ENCODE assay signal across 17 cellular contexts in genomic region chr20:61163027-61163426, GRCh38.
DNase-seq lines count a peak whose midpoint lies in the region; ATAC-seq and TF ChIP-seq lines count a peak whose summit lies in the region.
"Had no signal": no experiment of that assay in that cellular context is flagged by ENCODE, and none has a peak within 500 bp of the region (broad histone marks: within the 10 kb centered on the region; RNA-seq: fewer than 3 reads in every experiment).

No MANE protein-coding gene starts in this region.

- no peaks in the 10 kb centered on the region for H3K36me3 ChIP-seq in BLaER1 treated with 17β-estradiol and CSF1 and Interleukin-3, amounts not matched to agents 10 nM and 100 nM
- H3K36me3 ChIP-seq in DND-41 (ENCODE audit: insufficient read depth, low read length) = no peaks in the 10 kb centered on the region
- H3K36me3 ChIP-seq: BE2C had no signal

- H2AFZ ChIP-seq in DND-41 (ENCODE audit: low read depth, low read length) = no peak overlapping the region
- H2AFZ ChIP-seq: GM23338 had no signal

- peak overlapping the region in 6 of 11 experiments; percentile 2 to 39 (median 22); a peak in 7 of 22 replicates for H3K4me2 ChIP-seq in BLaER1 treated with 17β-estradiol and CSF1 and Interleukin-3, amounts not matched to agents 10 nM and 100 nM
- H3K4me2 ChIP-seq in DND-41 (ENCODE audit: insufficient read depth, low read length) = no peak overlapping the region
- H3K4me2 ChIP-seq: GM23338 had no signal

- no peak for TF ChIP-seq CTCF in DND-41 (IDR thresholded peaks at IDR 0.05; ENCODE audit: borderline replicate concordance, extremely low read depth, low read length, poor library complexity, severe bottlenecking)
- no peak for TF ChIP-seq CTCF in VCaP (conservative IDR thresholded peaks at IDR 0.05)

- ATAC-seq in DND-41 (ENCODE audit: insufficient read depth, low read depth) (peak; percentile 54; the same call in 2 of the 3 replicates), left colon (no peak)
- ATAC-seq: GM23338, HCT116, HepG2 had no signal

- H3K9ac ChIP-seq in BLaER1 treated with 17β-estradiol and CSF1 and Interleukin-3, amounts not matched to agents 10 nM and 100 nM = no peak overlapping the region
- no peak overlapping the region for H3K9ac ChIP-seq in DND-41 (ENCODE audit: low read depth, low read length)

- peaks cover 18 to 31% (median 25%) of the 10 kb centered on the region in 10 experiments; a peak in 19 of 20 replicates for H3K4me1 ChIP-seq in BLaER1 treated with 17β-estradiol and CSF1 and Interleukin-3, amounts not matched to agents 10 nM and 100 nM
- peaks cover 6% of the 10 kb centered on the region; the same call in 1 of the 2 replicates for H3K4me1 ChIP-seq in DND-41 (ENCODE audit: insufficient read depth, low read length)
- H3K4me1 ChIP-seq: BE2C, Caco-2 had no signal

- intact Hi-C loops in left colon (cut with DNase I, micrococcal nuclease) = no loop called here

- no peak overlapping the region for H3K4me3 ChIP-seq in BLaER1 treated with 17β-estradiol and CSF1 and Interleukin-3, amounts not matched to agents 10 nM and 100 nM
- H3K4me3 ChIP-seq in DND-41 (ENCODE audit: low read depth in 1 of 2, low read length in 2 of 2) = no peak overlapping the region
- H3K4me3 ChIP-seq: GM23338 had no signal

- DNase-seq in DND-41 = peak; percentile 22
- peak; percentile 11 for DNase-seq in putamen (ENCODE audit: low spot score)
- no peak for DNase-seq in GDM1 (lab: John Stamatoyannopoulos, UW)
- DNase-seq in left colon = no peak
- no peak for DNase-seq in SIG-M5 (lab: John Stamatoyannopoulos, UW)
- DNase-seq: ACHN; BE2C; Caco-2; CD4-positive, alpha-beta T cell; GF-D8; H7 had no signal

- H4K20me1 ChIP-seq in BLaER1 treated with 17β-estradiol and CSF1 and Interleukin-3, amounts not matched to agents 10 nM and 100 nM = no peaks in the 10 kb centered on the region
- no peaks in the 10 kb centered on the region for H4K20me1 ChIP-seq in DND-41 (ENCODE audit: insufficient read depth, low read length)

- no peaks in the 10 kb centered on the region for H3K79me2 ChIP-seq in DND-41 (ENCODE audit: insufficient read depth, low read length)

- no peaks in the 10 kb centered on the region for H3K27me3 ChIP-seq in BLaER1 treated with 17β-estradiol and CSF1 and Interleukin-3, amounts not matched to agents 10 nM and 100 nM
- H3K27me3 ChIP-seq in DND-41 (ENCODE audit: insufficient read depth, low read length, poor library complexity) = no peaks in the 10 kb centered on the region
- H3K27me3 ChIP-seq: BE2C had no signal

- no peak overlapping the region for H3K27ac ChIP-seq in BLaER1 treated with 17β-estradiol and CSF1 and Interleukin-3, amounts not matched to agents 10 nM and 100 nM
- H3K27ac ChIP-seq in DND-41 (ENCODE audit: low read length) (no peak overlapping the region), VCaP (peak overlapping the region; percentile 65)
- H3K27ac ChIP-seq: C4-2B had no signal

- H3K9me3 ChIP-seq in BLaER1 treated with 17β-estradiol and CSF1 and Interleukin-3, amounts not matched to agents 10 nM and 100 nM (replicated peaks in 1 of 11) = peaks cover 10 to 20% (median 15%) of the 10 kb centered on the region in 11 experiments
- no peaks in the 10 kb centered on the region for H3K9me3 ChIP-seq in DND-41 (ENCODE audit: insufficient read depth, low read length, severe bottlenecking)
- H3K9me3 ChIP-seq: BE2C, Caco-2 had no signal

Comparison
In these comparisons a context has a peak if more than half of its experiments do, and no peak if none do; other contexts are left out.
1. DNase-seq: peak in DND-41 (single experiment) and putamen (single experiment); none in GDM1 (single experiment), left colon (0 of 2) and SIG-M5 (single experiment).